Comparison of ENCODE assay signal across 27 cellular contexts in the genomic region with DNA sequence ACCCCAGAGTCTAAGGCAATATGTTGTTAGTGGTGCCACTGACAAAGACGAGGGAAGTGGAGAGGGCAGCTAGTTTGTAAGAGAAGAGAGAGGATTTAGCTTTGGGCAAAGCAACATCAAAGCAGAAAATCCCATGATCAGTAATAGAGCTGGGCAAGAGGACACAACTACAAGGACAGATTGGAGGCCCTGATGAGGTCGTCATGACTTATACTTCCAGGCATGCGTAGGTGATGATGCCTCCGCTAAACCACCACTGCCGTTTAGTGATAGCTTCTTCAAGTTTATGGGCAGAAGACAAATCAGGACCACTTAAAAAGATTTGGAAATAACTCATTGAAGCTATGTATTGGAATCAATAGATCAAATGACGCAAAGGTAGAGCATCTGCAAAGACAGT. TPM values are rescaled to one million over a fixed set of nuclear protein-coding genes. Genes with fewer than 3 reads are reported as not detected.
"Had no signal": no experiment of that assay in that cellular context is flagged by ENCODE, and none has a peak within 500 bp of the region (broad histone marks: within the 10 kb centered on the region; RNA-seq: fewer than 3 reads in every experiment).

No MANE protein-coding gene starts in this region.

- H3K36me3 Mint-ChIP-seq: activated naive CD4-positive, alpha-beta T cell treated with anti-CD3 and anti-CD28 coated beads, Interleukin-2, amount 50 U/mL, for 24 hours had no signal

- H3K36me3 ChIP-seq: breast epithelium had no signal

- H3K9me3 ChIP-seq: breast epithelium had no signal

- H3K4me3 ChIP-seq: breast epithelium, SK-N-MC had no signal

- H3K27ac Mint-ChIP-seq: activated CD8-positive, alpha-beta T cell treated with anti-CD3 and anti-CD28 coated beads for 36 hours; activated naive CD4-positive, alpha-beta T cell treated with anti-CD3 and anti-CD28 coated beads, Interleukin-2, amount 50 U/mL, for 24 hours; activated T-helper 1 cell treated with anti-CD3 and anti-CD28 coated beads, Interleukin-12 subunit alpha, Interleukin-12 subunit beta, Interleukin-2, Interleukin-4 antibody, amounts not matched to agents 30 ng/mL and 10 ng/mL and 1 ng/mL, durations not matched to agents 14 hours and 24 hours and 36 hours had no signal

- H3K27ac ChIP-seq: breast epithelium, SK-N-MC, VCaP had no signal

- H3K27me3 ChIP-seq: breast epithelium had no signal

- H3K9me3 Mint-ChIP-seq: activated CD8-positive, alpha-beta T cell treated with anti-CD3 and anti-CD28 coated beads for 36 hours; activated naive CD4-positive, alpha-beta T cell treated with anti-CD3 and anti-CD28 coated beads, Interleukin-2, amount 50 U/mL, for 24 hours; activated T-helper 1 cell treated with anti-CD3 and anti-CD28 coated beads, Interleukin-12 subunit alpha, Interleukin-12 subunit beta, Interleukin-2, Interleukin-4 antibody, amounts not matched to agents 30 ng/mL and 10 ng/mL and 1 ng/mL, durations not matched to agents 14 hours and 24 hours and 36 hours had no signal

- H3K4me1 ChIP-seq: breast epithelium had no signal

- DNase-seq: activated CD4-positive, CD25-positive, alpha-beta regulatory T cell; activated CD8-positive, alpha-beta memory T cell treated with anti-CD3 and anti-CD28 coated beads, Interleukin-2, amount 50 U/mL, for 4 hours; activated CD8-positive, alpha-beta T cell treated with anti-CD3 and anti-CD28 coated beads for 36 hours; activated effector memory CD4-positive, alpha-beta T cell treated with Interleukin-2 at 50 U/mL for 16 hours; activated naive CD4-positive, alpha-beta T cell; aorta; central memory CD4-positive, alpha-beta T cell; Karpas-422; NCI-H1048; NCI-H146; NCI-H1930; NCI-H2107; NCI-H2171 treated with DMSO at 0.1 percent for 48 hours; NCI-H345; NCI-H510A; NCI-H526 treated with DMSO at 0.1 percent for 48 hours; NCI-H82; OCI-M1; RPMI8226; T-helper 1 cell had no signal

- H3K4me3 Mint-ChIP-seq: activated CD8-positive, alpha-beta T cell treated with anti-CD3 and anti-CD28 coated beads for 36 hours; activated naive CD4-positive, alpha-beta T cell treated with anti-CD3 and anti-CD28 coated beads, Interleukin-2, amount 50 U/mL, for 24 hours; activated T-helper 1 cell treated with anti-CD3 and anti-CD28 coated beads, Interleukin-12 subunit alpha, Interleukin-12 subunit beta, Interleukin-2, Interleukin-4 antibody, amounts not matched to agents 30 ng/mL and 10 ng/mL and 1 ng/mL, durations not matched to agents 14 hours and 24 hours and 36 hours had no signal

RNA-seq across cellular contexts. Expression of a gene that starts 2.6 kb away (rescaled TPM):
- total RNA-seq: activated CD8-positive, alpha-beta T cell treated with anti-CD3 and anti-CD28 coated beads for 36 hours; activated T-helper 1 cell treated with anti-CD3 and anti-CD28 coated beads, Interleukin-12 subunit alpha, Interleukin-12 subunit beta, Interleukin-2, Interleukin-4 antibody, amounts not matched to agents 30 ng/mL and 10 ng/mL and 1 ng/mL, durations not matched to agents 14 hours and 24 hours and 36 hours; aorta; breast epithelium; Right ventricle myocardium inferior; T-helper 2 cell treated with Interferon-gamma antibody and Interleukin-4, amounts not matched to agents 100 ng/mL and 5 ng/mL, for 36 hours had no signal
- polyA plus RNA-seq: aorta had no signal

RNA-seq across cellular contexts. Expression of a gene that starts 28.2 kb away (rescaled TPM):
- total RNA-seq: activated CD8-positive, alpha-beta T cell treated with anti-CD3 and anti-CD28 coated beads for 36 hours; activated T-helper 1 cell treated with anti-CD3 and anti-CD28 coated beads, Interleukin-12 subunit alpha, Interleukin-12 subunit beta, Interleukin-2, Interleukin-4 antibody, amounts not matched to agents 30 ng/mL and 10 ng/mL and 1 ng/mL, durations not matched to agents 14 hours and 24 hours and 36 hours; aorta; breast epithelium; Right ventricle myocardium inferior; T-helper 2 cell treated with Interferon-gamma antibody and Interleukin-4, amounts not matched to agents 100 ng/mL and 5 ng/mL, for 36 hours had no signal
- polyA plus RNA-seq: aorta had no signal

RNA-seq across cellular contexts. Expression of a gene that starts 48.7 kb away (rescaled TPM):
- total RNA-seq: activated CD8-positive, alpha-beta T cell treated with anti-CD3 and anti-CD28 coated beads for 36 hours; activated T-helper 1 cell treated with anti-CD3 and anti-CD28 coated beads, Interleukin-12 subunit alpha, Interleukin-12 subunit beta, Interleukin-2, Interleukin-4 antibody, amounts not matched to agents 30 ng/mL and 10 ng/mL and 1 ng/mL, durations not matched to agents 14 hours and 24 hours and 36 hours; aorta; T-helper 2 cell treated with Interferon-gamma antibody and Interleukin-4, amounts not matched to agents 100 ng/mL and 5 ng/mL, for 36 hours had no signal
- polyA plus RNA-seq: aorta had no signal

RNA-seq across cellular contexts. Expression of a gene that starts 55.6 kb away (rescaled TPM):
- total RNA-seq: activated CD8-positive, alpha-beta T cell treated with anti-CD3 and anti-CD28 coated beads for 36 hours; aorta; breast epithelium; Right ventricle myocardium inferior; T-helper 2 cell treated with Interferon-gamma antibody and Interleukin-4, amounts not matched to agents 100 ng/mL and 5 ng/mL, for 36 hours had no signal
